Comparison of ENCODE assay signal across 8 cellular contexts in the genomic region with DNA sequence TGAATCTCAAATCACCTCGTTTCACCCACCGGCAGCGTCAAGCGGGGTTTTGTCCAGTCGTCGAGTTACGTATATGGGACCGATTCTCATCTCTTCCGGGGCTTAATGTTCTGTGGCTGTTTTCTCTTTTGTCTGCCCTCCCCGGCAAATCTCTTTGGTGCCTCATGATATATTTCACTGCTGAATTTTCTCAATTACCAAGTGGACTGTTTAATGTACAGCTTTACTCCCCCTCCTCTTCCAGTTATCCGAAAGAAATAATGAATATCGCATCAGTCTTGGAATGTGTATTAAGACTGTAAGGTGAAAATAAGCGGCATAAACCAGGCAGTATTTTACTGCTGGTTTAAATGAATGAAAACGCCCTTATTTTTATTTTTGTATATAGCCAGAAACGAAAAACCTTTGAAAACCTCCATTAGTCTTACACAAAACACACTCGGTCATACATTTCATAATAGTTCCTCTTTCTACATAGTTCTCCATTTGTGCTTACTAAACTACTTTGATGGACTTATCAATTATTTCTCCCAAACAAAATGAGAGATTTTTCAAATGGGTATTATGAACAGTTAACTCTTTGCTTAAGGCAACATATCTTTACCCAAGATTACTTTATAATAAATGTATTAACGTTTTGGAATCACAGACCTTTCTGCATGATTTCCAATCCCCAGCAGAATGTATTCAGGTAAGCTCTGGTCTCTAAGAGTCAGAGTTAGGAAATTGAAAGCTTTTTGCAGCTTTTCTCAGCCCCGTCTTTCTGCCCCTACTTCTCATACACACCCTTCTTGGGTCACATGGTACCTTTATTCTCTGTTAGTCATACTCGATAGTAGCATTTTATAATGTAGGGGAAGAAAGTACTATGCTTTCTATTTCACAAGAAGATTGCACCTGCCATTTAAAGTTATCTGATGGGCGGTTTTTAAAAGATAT. TPM values are rescaled to one million over a fixed set of nuclear protein-coding genes. Genes with fewer than 3 reads are reported as not detected.
DNase-seq lines count a peak whose midpoint lies in the region; ATAC-seq, FAIRE-seq and TF ChIP-seq lines count a peak whose summit lies in the region.

No MANE protein-coding gene starts in this region.

- peaks cover 6 to 22% of the 10 kb centered on the region in 2 experiments; a peak in 3 of 4 replicates for H3K4me1 ChIP-seq in HCT116 (ENCODE audit: control insufficient read depth in 1 of 2, insufficient read depth in 2 of 2, low read length in 2 of 2)
- H3K4me1 ChIP-seq in neuron (ENCODE audit: insufficient read depth, low read length), result peaks cover 2% of the 10 kb centered on the region

- intact Hi-C loops in HCT116 (cut with micrococcal nuclease), result no loop called here

- TF ChIP-seq RAD21 in HCT116 (IDR thresholded peaks at IDR 0.05; ENCODE audit: low read depth), result no peak

- peak; percentile 30 for DNase-seq in Caki2 (ENCODE audit: low read depth)
- DNase-seq in HCT116 (ENCODE audit: low read depth, low spot score), result no peak
- peak; percentile 19 for DNase-seq in T follicular helper cell (ENCODE audit: low read depth)
- no peak for DNase-seq in epithelial cell of prostate (ENCODE audit: low read depth, low spot score)
- DNase-seq in HTR-8/SVneo (ENCODE audit: insufficient read length, low spot score), result no peak
- DNase-seq in GM19238 (ENCODE audit: insufficient read length, low spot score), result no peak
- no peak for DNase-seq in GOT3 (lab: John Stamatoyannopoulos, UW)

- no peak overlapping the region for H2AFZ ChIP-seq in HCT116 (ENCODE audit: low read depth, low read length, poor library complexity, severe bottlenecking)
- H2AFZ ChIP-seq in neuron (ENCODE audit: low read depth, low read length), result peak overlapping the region; percentile 75

- no peaks in the 10 kb centered on the region for H4K20me1 ChIP-seq in HCT116 (ENCODE audit: insufficient read depth)

- no peak for ATAC-seq in HCT116

- H3K79me2 ChIP-seq in HCT116 (ENCODE audit: insufficient read depth, low read length), result peaks cover 27% of the 10 kb centered on the region

- TSS peak; percentile 55 for BruUV-seq in HCT116 (replicated peaks; lab: Mats Ljungman, UMichigan)

- H3K36me3 ChIP-seq in HCT116 (ENCODE audit: control insufficient read depth in 1 of 2, insufficient read depth in 2 of 2, low read length in 2 of 2) (no peaks in the 10 kb centered on the region), neuron (ENCODE audit: insufficient read depth, low read length) (no peaks in the 10 kb centered on the region)

- H3K4me3 ChIP-seq in HCT116 (replicated peaks in 1 of 2; ENCODE audit: low read depth in 1 of 2, low read length in 2 of 2), result peak overlapping the region; percentile 74 to 78
- peak overlapping the region; percentile 97 for H3K4me3 ChIP-seq in neuron (ENCODE audit: low read length)

- CTCF ChIA-PET in HCT116 (lab: Charles Lee), result no interaction called here

- TF ChIP-seq POLR2A in HCT116 (IDR thresholded peaks at IDR 0.05; ENCODE audit: borderline replicate concordance, extremely low read depth, insufficient read depth, insufficient read length), result no peak

- no peak for FAIRE-seq in HTR-8/SVneo (lab: Jason Lieb, UNC)

- H3K27me3 ChIP-seq in HCT116 (ENCODE audit: insufficient read depth, low read length) (no peaks in the 10 kb centered on the region), neuron (ENCODE audit: insufficient read depth, low read length) (peaks cover 3% of the 10 kb centered on the region)

- no peak for TF ChIP-seq CTCF in HCT116 (IDR thresholded peaks at IDR 0.05 in 2 of 3, conservative IDR thresholded peaks at IDR 0.05 in 1 of 3; ENCODE audit: borderline replicate concordance in 1 of 3, insufficient read depth in 1 of 3, low read depth in 2 of 3, low read length in 2 of 3)

- no peaks in the 10 kb centered on the region for H3K9me3 ChIP-seq in HCT116 (ENCODE audit: control insufficient read depth in 1 of 2, insufficient read depth in 1 of 2, low read depth in 1 of 2, low read length in 2 of 2)
- no peaks in the 10 kb centered on the region for H3K9me3 ChIP-seq in neuron (ENCODE audit: low read length)

- H3K27ac ChIP-seq in HCT116 (ENCODE audit: low read depth, low read length), result peak overlapping the region; percentile 66
- peak overlapping the region; percentile 81 for H3K27ac ChIP-seq in epithelial cell of prostate

- RAD21 ChIA-PET in HCT116 (lab: Charles Lee; ENCODE audit: low non-redundant PET in 1 of 2, low total read pairs in 2 of 2, uncharacterized antibody in 2 of 2, unreplicated experiment in 2 of 2), result no interaction called here

- H3K9me2 ChIP-seq in HCT116 (ENCODE audit: insufficient read depth), result no peaks in the 10 kb centered on the region

- in situ Hi-C loops in Caki2 (cut with HindIII; ENCODE audit: low pct_unique_long_range_greater_than_20kb, low sequenced_read_pairs), result no loop called here

- H3K9ac ChIP-seq in HCT116 (ENCODE audit: low read length), result peak overlapping the region; percentile 74

- peak overlapping the region; percentile 72 for H3K4me2 ChIP-seq in HCT116 (ENCODE audit: low read length)

- POLR2A ChIA-PET in HCT116 (lab: Charles Lee), result no interaction called here

TF ChIP-seq in HCT116, 20 proteins besides CTCF, POLR2A, EP300 and RAD21:
- TF ChIP-seq CBX3 (IDR thresholded peaks at IDR 0.05; ENCODE audit: low read depth), result no peak
- TF ChIP-seq SP1 (IDR thresholded peaks at IDR 0.05; ENCODE audit: low read depth), result no peak
- no peak for TF ChIP-seq EGR1 (IDR thresholded peaks at IDR 0.05; ENCODE audit: low read depth)
- no peak for TF ChIP-seq YY1 (IDR thresholded peaks at IDR 0.05; ENCODE audit: extremely low read depth, insufficient replicate concordance, low read depth, low read length)
- TF ChIP-seq, protein P1, sequence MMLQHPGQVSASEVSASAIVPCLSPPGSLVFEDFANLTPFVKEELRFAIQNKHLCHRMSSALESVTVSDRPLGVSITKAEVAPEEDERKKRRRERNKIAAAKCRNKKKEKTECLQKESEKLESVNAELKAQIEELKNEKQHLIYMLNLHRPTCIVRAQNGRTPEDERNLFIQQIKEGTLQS (IDR thresholded peaks at IDR 0.05), result no peak

RNA-seq across cellular contexts. Expression of a gene that starts 1.0 kb away (rescaled TPM):
- 11.0 and 13.2 TPM in 2 replicates for total RNA-seq in Caki2 (2014; rRNA removed; shearing (Covaris generic); ENCODE audit: low replicate concordance)
- 5.7 TPM for total RNA-seq in HCT116 (2021; ENCODE audit: unreplicated experiment)
- 2.0 and 2.6 TPM in 2 replicates for polyA plus RNA-seq in HCT116 (2012)

Comparison
In these comparisons a context has a peak if more than half of its experiments do, and no peak if none do; other contexts are left out.
1. DNase-seq: peak in Caki2 (single experiment) and T follicular helper cell (single experiment); none in HCT116 (single experiment), epithelial cell of prostate (single experiment), HTR-8/SVneo (single experiment), GM19238 (single experiment) and GOT3 (single experiment).